ENCODE assay signal across 14 cellular contexts in the genomic region with DNA sequence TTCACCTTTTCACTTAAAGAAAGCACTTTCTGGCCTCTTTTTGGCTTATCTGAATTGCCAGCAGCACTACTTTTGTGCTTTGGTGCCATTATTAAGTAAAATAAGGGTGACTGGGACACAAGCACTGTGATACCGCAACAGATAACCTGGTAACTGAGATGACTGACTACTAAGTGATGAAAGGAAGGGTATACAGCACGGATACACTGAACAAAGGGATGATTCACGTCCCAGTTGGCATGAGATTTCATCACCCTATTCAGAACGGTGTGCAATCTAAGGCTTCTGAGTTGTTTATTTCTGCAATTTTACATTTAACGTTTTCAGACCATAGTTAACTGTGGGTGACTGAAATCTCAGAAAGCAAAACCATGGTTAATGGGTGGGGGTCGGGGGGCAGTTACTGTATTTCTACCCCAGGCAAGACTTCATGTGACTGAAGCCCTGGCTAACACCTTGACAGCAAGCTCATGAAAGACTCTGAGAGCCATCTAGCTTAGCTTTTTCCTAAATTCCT.
DNase-seq lines count a peak whose midpoint lies in the region; ATAC-seq and TF ChIP-seq lines count a peak whose summit lies in the region.
"Had no signal": no experiment of that assay in that cellular context is flagged by ENCODE, and none has a peak within 500 bp of the region (broad histone marks: within the 10 kb centered on the region; RNA-seq: fewer than 3 reads in every experiment).

No MANE protein-coding gene starts in this region.

- H3K36me3 ChIP-seq in IMR-90 (ENCODE audit: control insufficient read depth, insufficient read depth, low read length) (no peaks in the 10 kb centered on the region), SJCRH30 (no peaks in the 10 kb centered on the region), fibroblast of lung (ENCODE audit: control insufficient read depth, insufficient read depth, low read length) (no peaks in the 10 kb centered on the region)
- H3K36me3 ChIP-seq: BLaER1 treated with 17β-estradiol and CSF1 and Interleukin-3, amounts not matched to agents 10 nM and 100 nM; gastroesophageal sphincter; upper lobe of right lung had no signal

- WGBS in IMR-90 (ENCODE audit: extremely low coverage in 2 of 2, insufficient read length in 1 of 2), 2 experiments: no CpG with 5 or more reads among the region's 6 CpGs

- TF ChIP-seq POLR2A in IMR-90 (IDR thresholded peaks at IDR 0.05; ENCODE audit: low read depth, low read length): no peak

- H3K27ac Mint-ChIP-seq in effector memory CD8-positive, alpha-beta T cell: no peak overlapping the region
- H3K27ac Mint-ChIP-seq: activated CD8-positive, alpha-beta memory T cell treated with anti-CD3 and anti-CD28 coated beads, Interleukin-2, amount 10 ng/mL, durations not matched to agents 7 days and 5 days had no signal

- dilution Hi-C loops in IMR-90 (cut with HindIII; ENCODE audit: low sequenced_read_pairs, unreplicated experiment): no loop called here

- H4K8ac ChIP-seq in IMR-90 (ENCODE audit: low read depth in 2 of 2, low read length in 2 of 2): peak overlapping the region in 1 of 2 experiments; percentile 12; a peak in 2 of 4 replicates

- ATAC-seq in IMR-90 (ENCODE audit: low read depth) (peak; percentile 54), omental fat pad (ENCODE audit: low FRiP score) (no peak)
- ATAC-seq in effector memory CD8-positive, alpha-beta T cell (replicated peaks): no peak
- ATAC-seq: activated CD8-positive, alpha-beta memory T cell treated with anti-CD3 and anti-CD28 coated beads, Interleukin-2, amount 10 ng/mL, durations not matched to agents 7 days and 5 days; gastroesophageal sphincter; upper lobe of right lung had no signal

- peak overlapping the region; percentile 36; the same call in 1 of the 2 replicates for H3K23ac ChIP-seq in IMR-90 (ENCODE audit: low read depth, low read length)

- no peaks in the 10 kb centered on the region for H3K4me1 Mint-ChIP-seq in effector memory CD8-positive, alpha-beta T cell (ENCODE audit: low read depth in 2 of 2)
- H3K4me1 Mint-ChIP-seq: activated CD8-positive, alpha-beta memory T cell treated with anti-CD3 and anti-CD28 coated beads, Interleukin-2, amount 10 ng/mL, durations not matched to agents 7 days and 5 days had no signal

- H3K4ac ChIP-seq in IMR-90 (ENCODE audit: low read depth, low read length): peak overlapping the region; percentile 26; the same call in 1 of the 2 replicates

- H2BK5ac ChIP-seq in IMR-90 (ENCODE audit: low read depth, low read length, poor library complexity, severe bottlenecking): no peak overlapping the region

- no peaks in the 10 kb centered on the region for H3K36me3 Mint-ChIP-seq in effector memory CD8-positive, alpha-beta T cell (ENCODE audit: insufficient read depth)
- H3K36me3 Mint-ChIP-seq: activated CD8-positive, alpha-beta memory T cell treated with anti-CD3 and anti-CD28 coated beads, Interleukin-2, amount 10 ng/mL, durations not matched to agents 7 days and 5 days had no signal

- in situ Hi-C loops in ACHN (cut with HindIII; ENCODE audit: low pct_ligation_motif_present, low pct_unique_long_range_greater_than_20kb, low sequenced_read_pairs): no loop called here
- in situ Hi-C loops in IMR-90 (cut with MboI; ENCODE audit: low sequenced_read_pairs): no loop called here

- no peak overlapping the region; the same call in 1 of the 2 replicates for H3K4me2 ChIP-seq in IMR-90 (ENCODE audit: low read depth, low read length)
- H3K4me2 ChIP-seq in fibroblast of lung (ENCODE audit: extremely low read depth, insufficient read depth, low read length): no peak overlapping the region
- H3K4me2 ChIP-seq: BLaER1 treated with 17β-estradiol and CSF1 and Interleukin-3, amounts not matched to agents 10 nM and 100 nM had no signal

- peaks cover 16 to 24% of the 10 kb centered on the region in 2 donors for H3K27me3 Mint-ChIP-seq in effector memory CD8-positive, alpha-beta T cell

- H4K5ac ChIP-seq in IMR-90 (ENCODE audit: low read depth, low read length): no peak overlapping the region

- H3K9me3 ChIP-seq in IMR-90 (ENCODE audit: control insufficient read depth, insufficient read depth, low read length) (no peaks in the 10 kb centered on the region), SJCRH30 (replicated peaks) (no peaks in the 10 kb centered on the region), fibroblast of lung (ENCODE audit: control insufficient read depth, insufficient read depth, low read depth, low read length) (no peaks in the 10 kb centered on the region)
- H3K9me3 ChIP-seq: gastroesophageal sphincter, upper lobe of right lung had no signal

- H3K4me3 Mint-ChIP-seq in effector memory CD8-positive, alpha-beta T cell: no peak overlapping the region
- H3K4me3 Mint-ChIP-seq: activated CD8-positive, alpha-beta memory T cell treated with anti-CD3 and anti-CD28 coated beads, Interleukin-2, amount 10 ng/mL, durations not matched to agents 7 days and 5 days had no signal

- intact Hi-C loops in IMR-90 (cut with micrococcal nuclease): no loop called here

- H3K27ac ChIP-seq in IMR-90 (ENCODE audit: insufficient read depth, low read length) (no peak overlapping the region), SJCRH30 (peak overlapping the region; percentile 39), fibroblast of lung (ENCODE audit: insufficient read depth, low read length) (no peak overlapping the region)
- H3K27ac ChIP-seq: BLaER1 treated with 17β-estradiol and CSF1 and Interleukin-3, amounts not matched to agents 10 nM and 100 nM; gastroesophageal sphincter; upper lobe of right lung had no signal

- H2BK20ac ChIP-seq in IMR-90 (ENCODE audit: low read depth, low read length): peak overlapping the region; percentile 57; the same call in 1 of the 2 replicates

- POLR2A ChIA-PET in IMR-90 (lab: Charles Lee; ENCODE audit: unreplicated experiment) (no interaction called here), GM10248 (lab: Yijun Ruan, JAX) (no interaction called here)

- peak overlapping the region; percentile 20 for H3K14ac ChIP-seq in IMR-90 (replicated peaks; ENCODE audit: low read depth, low read length)

- H4K20me1 ChIP-seq in IMR-90 (ENCODE audit: insufficient read depth, low read length) (no peaks in the 10 kb centered on the region), fibroblast of lung (ENCODE audit: control insufficient read depth, extremely low read depth, insufficient read depth, low read length) (no peaks in the 10 kb centered on the region)
- H4K20me1 ChIP-seq: BLaER1 treated with 17β-estradiol and CSF1 and Interleukin-3, amounts not matched to agents 10 nM and 100 nM had no signal

- H3K4me3 ChIP-seq in IMR-90 (ENCODE audit: insufficient read depth, low read depth, low read length): no peak overlapping the region
- no peak overlapping the region for H3K4me3 ChIP-seq in SJCRH30
- no peak overlapping the region for H3K4me3 ChIP-seq in fibroblast of lung (replicated peaks in 1 of 4; ENCODE audit: control extremely low read depth in 1 of 4, insufficient read depth in 1 of 4, low read depth in 3 of 4, low read length in 4 of 4)
- H3K4me3 ChIP-seq: BLaER1 treated with 17β-estradiol and CSF1 and Interleukin-3, amounts not matched to agents 10 nM and 100 nM; gastroesophageal sphincter; lung; upper lobe of right lung had no signal

- no peak overlapping the region for H4K91ac ChIP-seq in IMR-90 (ENCODE audit: insufficient read depth, low read depth, low read length)

- BruUV-seq in IMR-90 (replicated peaks; lab: Mats Ljungman, UMichigan): no TSS peak

- H3K79me2 ChIP-seq in fibroblast of lung (ENCODE audit: control insufficient read depth, insufficient read depth, low read length): no peaks in the 10 kb centered on the region

- H3K79me1 ChIP-seq in IMR-90 (ENCODE audit: low read depth in 1 of 2, low read length in 2 of 2): no peaks in the 10 kb centered on the region

- H3K9ac ChIP-seq in IMR-90 (ENCODE audit: low read depth, low read length): no peak overlapping the region
- no peak overlapping the region for H3K9ac ChIP-seq in fibroblast of lung (ENCODE audit: insufficient read depth, low read length)
- H3K9ac ChIP-seq: BLaER1 treated with 17β-estradiol and CSF1 and Interleukin-3, amounts not matched to agents 10 nM and 100 nM had no signal

- DNase-seq in ACHN (peak; percentile 72), IMR-90 (peak; percentile 81), SJCRH30 (peak; percentile 25 to 61), fibroblast of lung (ENCODE audit: low read depth in 2 of 2) (peak; percentile 69 to 88), omental fat pad (ENCODE audit: low spot score) (no peak), GM10248 (ENCODE audit: extremely low spot score) (no peak), AG20443 (ENCODE audit: low spot score) (no peak)
- DNase-seq in effector memory CD8-positive, alpha-beta T cell: no peak
- DNase-seq: activated CD8-positive, alpha-beta memory T cell treated with anti-CD3 and anti-CD28 coated beads, Interleukin-2, amount 10 ng/mL, durations not matched to agents 7 days and 5 days; NCI-H524 treated with DMSO at 0.1 percent for 48 hours; upper lobe of right lung had no signal

- H3K18ac ChIP-seq in IMR-90 (ENCODE audit: low read depth, low read length): 0 out of 2 replicates have a peak overlapping the region, but pooled peaks have one; percentile 41

- no peak overlapping the region for H2AK9ac ChIP-seq in IMR-90 (replicated peaks; ENCODE audit: low read depth, low read length, poor library complexity)

- H3K9me3 Mint-ChIP-seq in effector memory CD8-positive, alpha-beta T cell: no peaks in the 10 kb centered on the region

- H3K9me1 ChIP-seq in IMR-90 (ENCODE audit: insufficient read depth, low read length): no peaks in the 10 kb centered on the region

- TF ChIP-seq CTCF in IMR-90 (conservative IDR thresholded peaks at IDR 0.05; ENCODE audit: low read depth, low read length) (no peak), fibroblast of lung (conservative IDR thresholded peaks at IDR 0.05 in 1 of 2, IDR thresholded peaks at IDR 0.05 in 1 of 2; ENCODE audit: low read depth in 1 of 2, low read length in 2 of 2) (no peak), omental fat pad (IDR thresholded peaks at IDR 0.05) (no peak), GM10248 (IDR thresholded peaks at IDR 0.05; ENCODE audit: control extremely low read depth, extremely low read depth, low read depth, missing control alignments) (no peak)

- no peak overlapping the region for H2AK5ac ChIP-seq in IMR-90 (ENCODE audit: low read depth, low read length)

- peaks cover 4% of the 10 kb centered on the region for H3K4me1 ChIP-seq in IMR-90 (ENCODE audit: control insufficient read depth, insufficient read depth, low read length)
- H3K4me1 ChIP-seq in SJCRH30: peaks cover 16% of the 10 kb centered on the region
- no peaks in the 10 kb centered on the region for H3K4me1 ChIP-seq in fibroblast of lung (ENCODE audit: control insufficient read depth, extremely low read depth, insufficient read depth, low read length)
- H3K4me1 ChIP-seq: BLaER1 treated with 17β-estradiol and CSF1 and Interleukin-3, amounts not matched to agents 10 nM and 100 nM; gastroesophageal sphincter; upper lobe of right lung had no signal

- peak overlapping the region; percentile 54 for H2BK120ac ChIP-seq in IMR-90 (ENCODE audit: low read depth, low read length)

- CTCF ChIA-PET in IMR-90 (lab: Yijun Ruan, JAX): interaction anchor here (0.9 kb wide), 1 partner anchor 26 kb away, joined by 3 read pairs; no protein-coding TSS in a partner anchor
- CTCF ChIA-PET in GM10248 (lab: Yijun Ruan, JAX): interaction anchor here (1.8 kb wide), 1 partner anchor 16 kb away, joined by 3 read pairs; no protein-coding TSS in a partner anchor

- H3K56ac ChIP-seq in IMR-90 (ENCODE audit: extremely low read depth, insufficient read depth, low read length): no peak overlapping the region

- no peak for TF ChIP-seq RAD21 in IMR-90 (IDR thresholded peaks at IDR 0.05; ENCODE audit: low read length)

- no peak overlapping the region; the same call in 2 of the 3 replicates for H2BK15ac ChIP-seq in IMR-90 (ENCODE audit: low read depth, low read length)

- no peaks in the 10 kb centered on the region; the same call in 1 of the 2 replicates for H3K27me3 ChIP-seq in IMR-90 (ENCODE audit: control insufficient read depth, insufficient read depth, low read length)
- no peaks in the 10 kb centered on the region for H3K27me3 ChIP-seq in SJCRH30
- H3K27me3 ChIP-seq in fibroblast of lung (ENCODE audit: control insufficient read depth, insufficient read depth, low read length): no peaks in the 10 kb centered on the region
- H3K27me3 ChIP-seq: BLaER1 treated with 17β-estradiol and CSF1 and Interleukin-3, amounts not matched to agents 10 nM and 100 nM; upper lobe of right lung had no signal

- no peak overlapping the region for H2AFZ ChIP-seq in IMR-90 (replicated peaks; ENCODE audit: low read length, poor library complexity)
- H2AFZ ChIP-seq in fibroblast of lung (ENCODE audit: low read length): peak overlapping the region; percentile 39

Comparison
In these comparisons a context has a peak if more than half of its experiments do, and no peak if none do; other contexts are left out.
1. DNase-seq: peak in ACHN (single experiment), IMR-90 (single experiment), SJCRH30 (2 of 2) and fibroblast of lung (2 of 2); none in omental fat pad (single experiment), GM10248 (single experiment), AG20443 (single experiment) and effector memory CD8-positive, alpha-beta T cell (0 of 3).